ENCODE assay signal across 1 cellular context in genomic region chrX:18173494-18174180, GRCh38.
TF ChIP-seq lines count a peak whose summit lies in the region.

No MANE protein-coding gene starts in this region.

TF ChIP-seq in K562, 482 proteins besides CTCF, POLR2A, EP300 and RAD21 (continued from another document and continues in another):
- TF ChIP-seq EP400 (IDR thresholded peaks at IDR 0.05) (peak; percentile 21; the same call in 1 of the 2 replicates), SIN3A (IDR thresholded peaks at IDR 0.05; ENCODE audit: borderline replicate concordance in 2 of 2, control insufficient read depth in 1 of 2, low read depth in 2 of 2, low read length in 2 of 2) (no peak), SIRT6 (IDR thresholded peaks at IDR 0.05; ENCODE audit: low read depth, low read length) (no peak), JUND (IDR thresholded peaks at IDR 0.05; ENCODE audit: borderline replicate concordance, low read depth, low read length) (peak; percentile 77), JUND (tag; IDR thresholded peaks at IDR 0.05; ENCODE audit: borderline replicate concordance, low read depth, low read length) (peak; percentile 49; the same call in 1 of the 3 replicates), XRCC4 (IDR thresholded peaks at IDR 0.05; ENCODE audit: extremely low read depth, insufficient read depth, insufficient read length) (no peak), MNT (conservative IDR thresholded peaks at IDR 0.05) (peak in 1 of 2 experiments; percentile 18; a peak in 1 of 4 replicates), ZNF644 (tag; IDR thresholded peaks at IDR 0.05; ENCODE audit: low read depth) (no peak), GATAD2A (IDR thresholded peaks at IDR 0.05) (no peak), EZH2 (IDR thresholded peaks at IDR 0.05; ENCODE audit: borderline replicate concordance, low read depth, low read length) (no peak), ESRRB (CRISPR knock-in tag; IDR thresholded peaks at IDR 0.05; ENCODE audit: borderline replicate concordance) (no peak), KAT2B (IDR thresholded peaks at IDR 0.05; ENCODE audit: low read depth, low read length) (no peak), HIVEP1 (CRISPR knock-in tag; IDR thresholded peaks at IDR 0.05) (no peak), MEIS2 (IDR thresholded peaks at IDR 0.05; ENCODE audit: partially characterized antibody) (peak; percentile 29), CCAR2 (IDR thresholded peaks at IDR 0.05; ENCODE audit: low read depth, low read length) (no peak), ZBTB1 (CRISPR knock-in tag; IDR thresholded peaks at IDR 0.05; ENCODE audit: borderline replicate concordance, low read depth) (no peak), PHB2 (IDR thresholded peaks at IDR 0.05; ENCODE audit: low read depth) (no peak), ZNF41 (CRISPR knock-in tag; conservative IDR thresholded peaks at IDR 0.05) (no peak), ZFX (CRISPR knock-in tag; IDR thresholded peaks at IDR 0.05) (no peak), KDM4B (IDR thresholded peaks at IDR 0.05; ENCODE audit: borderline replicate concordance in 2 of 2, low read depth in 1 of 2) (no peak), PBX2 (CRISPR knock-in tag; IDR thresholded peaks at IDR 0.05; ENCODE audit: low read depth) (no peak), PBX2 (tag; conservative IDR thresholded peaks at IDR 0.05; ENCODE audit: low read depth) (peak; percentile 12; the same call in 1 of the 2 replicates), KDM1A (IDR thresholded peaks at IDR 0.05) (peak; percentile 52 to 59; a peak in 3 of 4 replicates), ATF1 (CRISPR knock-in tag; IDR thresholded peaks at IDR 0.05) (no peak), ATF1 (tag; IDR thresholded peaks at IDR 0.05) (no peak), GTF2F1 (IDR thresholded peaks at IDR 0.05; ENCODE audit: low read depth, low read length) (no peak), CTBP1 (IDR thresholded peaks at IDR 0.05; ENCODE audit: borderline replicate concordance) (peak; percentile 69; the same call in 1 of the 2 replicates), ZFP36 (IDR thresholded peaks at IDR 0.05; ENCODE audit: low read depth, low read length, partially characterized antibody) (no peak), MAFG (tag; conservative IDR thresholded peaks at IDR 0.05) (peak; percentile 81), ZNF23 (CRISPR knock-in tag; IDR thresholded peaks at IDR 0.05) (no peak), CSDE1 (IDR thresholded peaks at IDR 0.05) (no peak), ZNF318 (IDR thresholded peaks at IDR 0.05; ENCODE audit: borderline replicate concordance in 1 of 2, low read depth in 1 of 2) (no peak), NFATC3 (IDR thresholded peaks at IDR 0.05) (no peak), ZNF408 (CRISPR knock-in tag; IDR thresholded peaks at IDR 0.05; ENCODE audit: low read depth) (no peak), SP2 (IDR thresholded peaks at IDR 0.05; ENCODE audit: extremely low read depth, low read depth, low read length, poor library complexity, severe bottlenecking) (no peak), ZBTB17 (CRISPR knock-in tag; IDR thresholded peaks at IDR 0.05) (no peak), ZNF655 (CRISPR knock-in tag; IDR thresholded peaks at IDR 0.05) (no peak), ATF6 (CRISPR knock-in tag; IDR thresholded peaks at IDR 0.05) (no peak), ZNF316 (IDR thresholded peaks at IDR 0.05) (peak; percentile 87)
- TF ChIP-seq, protein P1, sequence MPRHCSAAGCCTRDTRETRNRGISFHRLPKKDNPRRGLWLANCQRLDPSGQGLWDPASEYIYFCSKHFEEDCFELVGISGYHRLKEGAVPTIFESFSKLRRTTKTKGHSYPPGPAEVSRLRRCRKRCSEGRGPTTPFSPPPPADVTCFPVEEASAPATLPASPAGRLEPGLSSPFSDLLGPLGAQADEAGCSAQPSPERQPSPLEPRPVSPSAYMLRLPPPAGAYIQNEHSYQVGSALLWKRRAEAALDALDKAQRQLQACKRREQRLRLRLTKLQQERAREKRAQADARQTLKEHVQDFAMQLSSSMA (CRISPR knock-in tag; IDR thresholded peaks at IDR 0.05), result no peak
- TF ChIP-seq, protein P2, sequence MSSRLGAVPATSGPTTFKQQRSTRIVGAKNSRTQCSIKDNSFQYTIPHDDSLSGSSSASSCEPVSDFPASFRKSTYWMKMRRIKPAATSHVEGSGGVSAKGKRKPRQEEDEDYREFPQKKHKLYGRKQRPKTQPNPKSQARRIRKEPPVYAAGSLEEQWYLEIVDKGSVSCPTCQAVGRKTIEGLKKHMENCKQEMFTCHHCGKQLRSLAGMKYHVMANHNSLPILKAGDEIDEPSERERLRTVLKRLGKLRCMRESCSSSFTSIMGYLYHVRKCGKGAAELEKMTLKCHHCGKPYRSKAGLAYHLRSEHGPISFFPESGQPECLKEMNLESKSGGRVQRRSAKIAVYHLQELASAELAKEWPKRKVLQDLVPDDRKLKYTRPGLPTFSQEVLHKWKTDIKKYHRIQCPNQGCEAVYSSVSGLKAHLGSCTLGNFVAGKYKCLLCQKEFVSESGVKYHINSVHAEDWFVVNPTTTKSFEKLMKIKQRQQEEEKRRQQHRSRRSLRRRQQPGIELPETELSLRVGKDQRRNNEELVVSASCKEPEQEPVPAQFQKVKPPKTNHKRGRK (tag; IDR thresholded peaks at IDR 0.05), result no peak
- TF ChIP-seq, protein P3, sequence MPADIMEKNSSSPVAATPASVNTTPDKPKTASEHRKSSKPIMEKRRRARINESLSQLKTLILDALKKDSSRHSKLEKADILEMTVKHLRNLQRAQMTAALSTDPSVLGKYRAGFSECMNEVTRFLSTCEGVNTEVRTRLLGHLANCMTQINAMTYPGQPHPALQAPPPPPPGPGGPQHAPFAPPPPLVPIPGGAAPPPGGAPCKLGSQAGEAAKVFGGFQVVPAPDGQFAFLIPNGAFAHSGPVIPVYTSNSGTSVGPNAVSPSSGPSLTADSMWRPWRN (IDR thresholded peaks at IDR 0.05; ENCODE audit: low read depth), result no peak
- TF ChIP-seq, protein P4, sequence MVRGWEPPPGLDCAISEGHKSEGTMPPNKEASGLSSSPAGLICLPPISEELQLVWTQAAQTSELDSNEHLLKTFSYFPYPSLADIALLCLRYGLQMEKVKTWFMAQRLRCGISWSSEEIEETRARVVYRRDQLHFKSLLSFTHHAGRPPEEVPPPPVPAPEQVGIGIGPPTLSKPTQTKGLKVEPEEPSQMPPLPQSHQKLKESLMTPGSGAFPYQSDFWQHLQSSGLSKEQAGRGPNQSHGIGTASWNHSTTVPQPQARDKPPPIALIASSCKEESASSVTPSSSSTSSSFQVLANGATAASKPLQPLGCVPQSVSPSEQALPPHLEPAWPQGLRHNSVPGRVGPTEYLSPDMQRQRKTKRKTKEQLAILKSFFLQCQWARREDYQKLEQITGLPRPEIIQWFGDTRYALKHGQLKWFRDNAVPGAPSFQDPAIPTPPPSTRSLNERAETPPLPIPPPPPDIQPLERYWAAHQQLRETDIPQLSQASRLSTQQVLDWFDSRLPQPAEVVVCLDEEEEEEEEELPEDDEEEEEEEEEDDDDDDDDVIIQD (CRISPR knock-in tag; IDR thresholded peaks at IDR 0.05), result no peak
